In genomic region chr2:62415518-62415917, GRCh38 we compare ENCODE assay signal across 17 cellular contexts.
DNase-seq lines count a peak whose midpoint lies in the region; ATAC-seq, FAIRE-seq and TF ChIP-seq lines count a peak whose summit lies in the region.
"Had no signal": no experiment of that assay in that cellular context is flagged by ENCODE, and none has a peak within 500 bp of the region (broad histone marks: within the 10 kb centered on the region; RNA-seq: fewer than 3 reads in every experiment).

No MANE protein-coding gene starts in this region.

- no peaks in the 10 kb centered on the region for H4K20me1 ChIP-seq in MM.1S (ENCODE audit: insufficient read depth, low read length)
- no peaks in the 10 kb centered on the region for H4K20me1 ChIP-seq in HepG2 (ENCODE audit: insufficient read depth, low read length)

- no peaks in the 10 kb centered on the region for H3K9me2 ChIP-seq in MM.1S (replicated peaks; ENCODE audit: insufficient read depth, low read length)

- FAIRE-seq in HepG2 (lab: Jason Lieb, UNC) = no peak

- H3K36me3 Mint-ChIP-seq in effector memory CD8-positive, alpha-beta T cell (ENCODE audit: insufficient read depth) = peaks cover 27% of the 10 kb centered on the region
- H3K36me3 Mint-ChIP-seq: neural progenitor cell had no signal

- ATAC-seq in GM18498 (IDR thresholded peaks at IDR 0.05; ENCODE audit: unreplicated experiment) = peak; percentile 6
- ATAC-seq in GM21447 (IDR thresholded peaks at IDR 0.05; ENCODE audit: unreplicated experiment) = peak; percentile 4
- no peak for ATAC-seq in HepG2
- ATAC-seq in effector memory CD8-positive, alpha-beta T cell (replicated peaks) = no peak
- ATAC-seq: PC-3 had no signal

- no TSS peak for BruUV-seq in HepG2 (replicated peaks; lab: Mats Ljungman, UMichigan)

- 24% methylated on average over 2 of the region's 2 CpGs for WGBS in HepG2 (ENCODE audit: low lambda C conversion rate)

- in situ Hi-C loops in HepG2 (cut with HindIII; ENCODE audit: extremely low pct_ligation_motif_present, low pct_unique_long_range_greater_than_20kb) = loop anchor here (25.0 kb wide), 1 partner anchor 647 kb away; the partner anchor contains the start of gene OTX1

- H2AFZ ChIP-seq in MM.1S (ENCODE audit: low read length) = peak overlapping the region; percentile 79
- no peak overlapping the region for H2AFZ ChIP-seq in HepG2 (ENCODE audit: low read length)
- H2AFZ ChIP-seq: neural progenitor cell had no signal

- peaks cover 34% of the 10 kb centered on the region for H3K4me1 ChIP-seq in MM.1S (ENCODE audit: low read length)
- peaks cover 39% of the 10 kb centered on the region for H3K4me1 ChIP-seq in HepG2 (ENCODE audit: insufficient read depth, low read length)

- CTCF ChIA-PET in HepG2 (lab: Yijun Ruan, JAX; ENCODE audit: low intra/inter-chr PET ratio, low total read pairs) = no interaction called here

- no peaks in the 10 kb centered on the region for H3K79me2 ChIP-seq in MM.1S (ENCODE audit: low read length)
- H3K79me2 ChIP-seq in HepG2 (ENCODE audit: insufficient read depth, low read length) = no peaks in the 10 kb centered on the region

- no peaks in the 10 kb centered on the region for H3K36me3 ChIP-seq in MM.1S (replicated peaks; ENCODE audit: insufficient read depth, low read length)
- H3K36me3 ChIP-seq in HepG2 (replicated peaks in 1 of 2; ENCODE audit: control insufficient read depth in 1 of 2, insufficient read depth in 2 of 2, low read length in 2 of 2) = no peaks in the 10 kb centered on the region
- H3K36me3 ChIP-seq: neural progenitor cell had no signal

- peak overlapping the region in 1 of 2 donors; percentile 32 for H3K27ac Mint-ChIP-seq in effector memory CD8-positive, alpha-beta T cell
- H3K27ac Mint-ChIP-seq: memory B cell, neural progenitor cell had no signal

- no peak for TF ChIP-seq RAD21 in HepG2 (CRISPR knock-in tag; IDR thresholded peaks at IDR 0.05)

- H3K4me3 Mint-ChIP-seq in effector memory CD8-positive, alpha-beta T cell = peak overlapping the region in 1 of 2 donors; percentile 40
- H3K4me3 Mint-ChIP-seq: memory B cell, neural progenitor cell had no signal

- peaks cover 5 to 12% of the 10 kb centered on the region in 2 donors for H3K4me1 Mint-ChIP-seq in effector memory CD8-positive, alpha-beta T cell (ENCODE audit: low read depth in 2 of 2)

- intact Hi-C loops in HepG2 (cut with micrococcal nuclease; ENCODE audit: unreplicated experiment) = no loop called here

- H3K4me2 ChIP-seq in MM.1S (ENCODE audit: low read depth, low read length) (peak overlapping the region; percentile 76), HepG2 (ENCODE audit: low read depth, low read length) (peak overlapping the region; percentile 33)
- H3K4me2 ChIP-seq: neural progenitor cell had no signal

- TF ChIP-seq CTCF in MM.1S (IDR thresholded peaks at IDR 0.05; ENCODE audit: low read length) (no peak), HepG2 (CRISPR knock-in tag; IDR thresholded peaks at IDR 0.05) (no peak)

- H3K9me3 Mint-ChIP-seq in effector memory CD8-positive, alpha-beta T cell = no peaks in the 10 kb centered on the region

- POLR2A ChIA-PET in HepG2 (lab: Yijun Ruan, JAX) = no interaction called here

- no peaks in the 10 kb centered on the region for H3K27me3 Mint-ChIP-seq in effector memory CD8-positive, alpha-beta T cell

- no peak for TF ChIP-seq POLR2A in HepG2 (IDR thresholded peaks at IDR 0.05; ENCODE audit: insufficient read depth in 1 of 2, low read depth in 2 of 2, low read length in 2 of 2)

- H3K27ac ChIP-seq in MM.1S (ENCODE audit: low read length) (peak overlapping the region; percentile 85), HepG2 (ENCODE audit: extremely low read length, insufficient read depth, low read length) (no peak overlapping the region)
- H3K27ac ChIP-seq: neural progenitor cell, SK-N-MC had no signal

- H3K27me3 ChIP-seq in MM.1S (replicated peaks; ENCODE audit: insufficient read depth, low read length) (no peaks in the 10 kb centered on the region), HepG2 (ENCODE audit: control insufficient read depth in 1 of 2, insufficient read depth in 2 of 2, low read length in 2 of 2) (no peaks in the 10 kb centered on the region; a peak in 1 of 5 replicates)
- H3K27me3 ChIP-seq: neural progenitor cell had no signal

- H3F3A ChIP-seq in MM.1S (ENCODE audit: insufficient read depth, low read length) = peaks cover 25% of the 10 kb centered on the region

- H3K9ac ChIP-seq in MM.1S (ENCODE audit: low read length) = peak overlapping the region; percentile 56
- H3K9ac ChIP-seq in HepG2 (ENCODE audit: insufficient read depth, low read depth, low read length) = no peak overlapping the region
- H3K9ac ChIP-seq: neural progenitor cell had no signal

- TF ChIP-seq EP300 in HepG2 (IDR thresholded peaks at IDR 0.05; ENCODE audit: low read depth in 2 of 2, low read length in 2 of 2) (no peak), HepG2 (CRISPR knock-in tag; IDR thresholded peaks at IDR 0.05; ENCODE audit: borderline replicate concordance) (no peak)

- H3K9me3 ChIP-seq in MM.1S (replicated peaks; ENCODE audit: insufficient read depth, low read length) = no peaks in the 10 kb centered on the region
- no peaks in the 10 kb centered on the region for H3K9me3 ChIP-seq in HepG2 (ENCODE audit: low read length)

- DNase-seq in MM.1S (no peak), HepG2 (ENCODE audit: low spot score) (no peak), NCI-H69 (lab: John Stamatoyannopoulos, UW) (no peak), NCI-H146 (lab: John Stamatoyannopoulos, UW) (no peak), NCI-H446 treated with DMSO at 0.1 percent for 48 hours (lab: John Stamatoyannopoulos, UW) (no peak)
- DNase-seq in effector memory CD8-positive, alpha-beta T cell = no peak
- DNase-seq: activated CD4-positive, alpha-beta T cell treated with anti-CD3 and anti-CD28 coated beads, Interleukin-2, amount 50 U/mL, for 1 hour; AML-193; DMS 273 treated with DMSO at 0.1 percent for 48 hours; NCI-H2029 treated with DMSO at 0.1 percent for 48 hours; NCI-H526; PC-3 had no signal

- H3K4me3 ChIP-seq in MM.1S (ENCODE audit: low read length) = peak overlapping the region; percentile 52
- H3K4me3 ChIP-seq in HepG2 (replicated peaks in 1 of 3; ENCODE audit: insufficient read depth in 1 of 3, low read depth in 2 of 3, low read length in 3 of 3) = no peak overlapping the region
- H3K4me3 ChIP-seq: neural progenitor cell, SK-N-MC had no signal

TF ChIP-seq in HepG2, 621 proteins besides CTCF, POLR2A, EP300 and RAD21:
- TF ChIP-seq ATF5 (CRISPR knock-in tag; IDR thresholded peaks at IDR 0.05; ENCODE audit: low read depth) (no peak), EHMT2 (IDR thresholded peaks at IDR 0.05; ENCODE audit: borderline replicate concordance, low read depth, low read length) (no peak), SMARCC2 (IDR thresholded peaks at IDR 0.05) (no peak), MTF2 (CRISPR knock-in tag; IDR thresholded peaks at IDR 0.05; ENCODE audit: borderline replicate concordance) (no peak), TBL1XR1 (IDR thresholded peaks at IDR 0.05; ENCODE audit: borderline replicate concordance, low read length, partially characterized antibody) (no peak), ZBTB37 (CRISPR knock-in tag; IDR thresholded peaks at IDR 0.05) (no peak), ZNF337 (CRISPR knock-in tag; IDR thresholded peaks at IDR 0.05; ENCODE audit: borderline replicate concordance, low read depth) (no peak), RBAK (CRISPR knock-in tag; IDR thresholded peaks at IDR 0.05) (no peak), ZNF607 (CRISPR knock-in tag; IDR thresholded peaks at IDR 0.05; ENCODE audit: borderline replicate concordance) (no peak), GLMP (CRISPR knock-in tag; IDR thresholded peaks at IDR 0.05; ENCODE audit: borderline replicate concordance) (no peak), PAWR (CRISPR knock-in tag; IDR thresholded peaks at IDR 0.05; ENCODE audit: borderline replicate concordance) (no peak)

Comparison
In these comparisons a context has a peak if more than half of its experiments do, and no peak if none do; other contexts are left out.
1. ATAC-seq: peak in GM18498 (single experiment) and GM21447 (single experiment); none in HepG2 (single experiment) and effector memory CD8-positive, alpha-beta T cell (single experiment).